In genomic region chr3:196082471-196082971, GRCh38 we compare ENCODE assay signal across 7 cellular contexts.
DNase-seq lines count a peak whose midpoint lies in the region; ATAC-seq and TF ChIP-seq lines count a peak whose summit lies in the region.

No MANE protein-coding gene starts in this region.

- H3K9me3 ChIP-seq in neuron (ENCODE audit: low read length): no peaks in the 10 kb centered on the region

- in situ Hi-C loops in GM13977 (cut with MboI; ENCODE audit: low pct_unique_long_range_greater_than_20kb, low sequenced_read_pairs, unreplicated experiment): no loop called here

- peak; percentile 42 for DNase-seq in GM13977 (ENCODE audit: low spot score)
- peak; percentile 61 for DNase-seq in NCI-H526 treated with DMSO at 0.1 percent for 48 hours (lab: John Stamatoyannopoulos, UW)
- no peak for DNase-seq in effector memory CD8-positive, alpha-beta T cell
- no peak for DNase-seq in erythroblast (lab: John Stamatoyannopoulos, UW)
- no peak for DNase-seq in NCI-H2171 (lab: John Stamatoyannopoulos, UW)

- H3K27ac Mint-ChIP-seq in effector memory CD8-positive, alpha-beta T cell: peak overlapping the region; percentile 93 to 96

- H2AFZ ChIP-seq in neuron (ENCODE audit: low read depth, low read length): peak overlapping the region; percentile 98

- no peak for TF ChIP-seq CTCF in GM13977 (IDR thresholded peaks at IDR 0.05; ENCODE audit: extremely low read depth, insufficient read depth, missing control alignments)

- H3K36me3 Mint-ChIP-seq in effector memory CD8-positive, alpha-beta T cell (ENCODE audit: insufficient read depth): peaks cover 22% of the 10 kb centered on the region

- no peaks in the 10 kb centered on the region for H3K27me3 Mint-ChIP-seq in effector memory CD8-positive, alpha-beta T cell

- peak overlapping the region; percentile 94 to 99 for H3K4me3 Mint-ChIP-seq in effector memory CD8-positive, alpha-beta T cell

- H3K27me3 ChIP-seq in neuron (ENCODE audit: insufficient read depth, low read length): no peaks in the 10 kb centered on the region

- H3K4me1 ChIP-seq in neuron (ENCODE audit: insufficient read depth, low read length): peaks cover 12% of the 10 kb centered on the region

- H3K4me3 ChIP-seq in neuron (ENCODE audit: low read length): peak overlapping the region; percentile 86

- no peak for ATAC-seq in effector memory CD8-positive, alpha-beta T cell (replicated peaks)
- no peak for ATAC-seq in HG02870 (IDR thresholded peaks at IDR 0.05; ENCODE audit: unreplicated experiment)

- H3K36me3 ChIP-seq in neuron (ENCODE audit: insufficient read depth, low read length): no peaks in the 10 kb centered on the region

- no peaks in the 10 kb centered on the region for H3K9me3 Mint-ChIP-seq in effector memory CD8-positive, alpha-beta T cell

- no peak for TF ChIP-seq POLR2A in erythroblast (IDR thresholded peaks at IDR 0.05; ENCODE audit: low read length)

- peaks cover 28 to 34% of the 10 kb centered on the region in 2 donors for H3K4me1 Mint-ChIP-seq in effector memory CD8-positive, alpha-beta T cell (ENCODE audit: low read depth in 2 of 2)

Comparison
In these comparisons a context has a peak if more than half of its experiments do, and no peak if none do; other contexts are left out.
1. DNase-seq: peak in GM13977 (single experiment) and NCI-H526 treated with DMSO at 0.1 percent for 48 hours (single experiment); none in effector memory CD8-positive, alpha-beta T cell (0 of 3), erythroblast (0 of 2) and NCI-H2171 (single experiment).